ENCODE assay signal across 27 cellular contexts in genomic region chr3:144015133-144015532, GRCh38.
"Had no signal": no experiment of that assay in that cellular context is flagged by ENCODE, and none has a peak within 500 bp of the region (broad histone marks: within the 10 kb centered on the region; RNA-seq: fewer than 3 reads in every experiment).

No MANE protein-coding gene starts in this region.

- ATAC-seq: stimulated activated effector memory CD8-positive, alpha-beta T cell treated with anti-CD3 and anti-CD28 coated beads, Interleukin-12 subunit alpha, Interleukin-12 subunit beta, amount 100 ng/mL, for 72 hours; stimulated activated memory B cell treated with anti-CD40 and anti-IgM and Interleukin-4, amounts not matched to agents 10 μg/mL and 1 μg/mL and 100 μg/mL, for 72 hours; stimulated activated naive B cell treated with anti-CD40 and anti-IgM and Interleukin-4, amounts not matched to agents 10 μg/mL and 1 μg/mL and 100 μg/mL, for 72 hours; stimulated activated naive CD8-positive, alpha-beta T cell treated with anti-CD3 and anti-CD28 coated beads, Interleukin-15, amount 100 ng/mL, for 72 hours; stimulated activated naive CD8-positive, alpha-beta T cell treated with anti-CD3 and anti-CD28 coated beads, Interleukin-15, Interleukin-2, amounts not matched to agents 100 U/mL and 50 U/mL, for 24 hours; upper lobe of right lung had no signal

- H3K9me3 ChIP-seq: suprapubic skin, testis, thoracic aorta, thyroid gland, tibial artery, transverse colon, upper lobe of left lung, upper lobe of right lung, uterus, vagina had no signal

- DNase-seq: stimulated activated CD4-positive, alpha-beta T cell treated with anti-CD3 and anti-CD28 coated beads, Interleukin-2, amount 100 ng/mL, for 48 hours; stimulated activated CD4-positive, alpha-beta T cell treated with anti-CD3 and anti-CD28 coated beads, Interleukin-4, amount 100 ng/mL, for 1 hour; stimulated activated CD4-positive, alpha-beta T cell treated with anti-CD3 and anti-CD28 coated beads, Interleukin-4, amount 100 ng/mL, for 24 hours; stimulated activated CD4-positive, alpha-beta T cell treated with anti-CD3 and anti-CD28 coated beads, Interleukin-4, amount 100 ng/mL, for 4 hours; stimulated activated CD8-positive, alpha-beta memory T cell treated with anti-CD3 and anti-CD28 coated beads, Interleukin-4, amount 100 ng/mL, for 48 hours; stimulated activated naive B cell treated with anti-CD40 and anti-IgM and Interleukin-4, amounts not matched to agents 10 μg/mL and 1 μg/mL and 100 μg/mL, for 72 hours; stimulated activated naive CD4-positive, alpha-beta T cell; stimulated activated naive CD4-positive, alpha-beta T cell treated with Interleukin-2 at 50 U/mL for 16 hours; stimulated activated naive CD8-positive, alpha-beta T cell treated with anti-CD3 and anti-CD28 coated beads, Interleukin-15, amount 100 ng/mL, for 72 hours; stimulated activated naive CD8-positive, alpha-beta T cell treated with anti-CD3 and anti-CD28 coated beads, Interleukin-15, Interleukin-2, amounts not matched to agents 100 U/mL and 50 U/mL, for 24 hours; stomach; substantia nigra; testis; thyroid gland; tibial artery; transverse colon; trophoblast cell; upper lobe of left lung; upper lobe of right lung; uterus had no signal

- H3K36me3 ChIP-seq: stomach, suprapubic skin, thoracic aorta, thyroid gland, tibial artery, tibial nerve, transverse colon, upper lobe of left lung, upper lobe of right lung, uterus, vagina had no signal

- FAIRE-seq: urothelium cell line had no signal

- H3K4me3 ChIP-seq: stomach, suprapubic skin, testis, thoracic aorta, thyroid gland, tibial artery, tibial nerve, transverse colon, upper lobe of left lung, upper lobe of right lung, uterus, vagina had no signal

- H3K4me1 ChIP-seq: stomach, suprapubic skin, testis, thyroid gland, tibial artery, tibial nerve, transverse colon, upper lobe of left lung, upper lobe of right lung, uterus, vagina had no signal

- H3K27me3 ChIP-seq: stomach, suprapubic skin, testis, thyroid gland, tibial artery, tibial nerve, transverse colon, upper lobe of left lung, upper lobe of right lung, uterus, vagina had no signal

- H3K27ac ChIP-seq: stomach, suprapubic skin, testis, thoracic aorta, thyroid gland, tibial artery, tibial nerve, transverse colon, upper lobe of left lung, upper lobe of right lung, uterus, vagina had no signal
